In the genomic region with DNA sequence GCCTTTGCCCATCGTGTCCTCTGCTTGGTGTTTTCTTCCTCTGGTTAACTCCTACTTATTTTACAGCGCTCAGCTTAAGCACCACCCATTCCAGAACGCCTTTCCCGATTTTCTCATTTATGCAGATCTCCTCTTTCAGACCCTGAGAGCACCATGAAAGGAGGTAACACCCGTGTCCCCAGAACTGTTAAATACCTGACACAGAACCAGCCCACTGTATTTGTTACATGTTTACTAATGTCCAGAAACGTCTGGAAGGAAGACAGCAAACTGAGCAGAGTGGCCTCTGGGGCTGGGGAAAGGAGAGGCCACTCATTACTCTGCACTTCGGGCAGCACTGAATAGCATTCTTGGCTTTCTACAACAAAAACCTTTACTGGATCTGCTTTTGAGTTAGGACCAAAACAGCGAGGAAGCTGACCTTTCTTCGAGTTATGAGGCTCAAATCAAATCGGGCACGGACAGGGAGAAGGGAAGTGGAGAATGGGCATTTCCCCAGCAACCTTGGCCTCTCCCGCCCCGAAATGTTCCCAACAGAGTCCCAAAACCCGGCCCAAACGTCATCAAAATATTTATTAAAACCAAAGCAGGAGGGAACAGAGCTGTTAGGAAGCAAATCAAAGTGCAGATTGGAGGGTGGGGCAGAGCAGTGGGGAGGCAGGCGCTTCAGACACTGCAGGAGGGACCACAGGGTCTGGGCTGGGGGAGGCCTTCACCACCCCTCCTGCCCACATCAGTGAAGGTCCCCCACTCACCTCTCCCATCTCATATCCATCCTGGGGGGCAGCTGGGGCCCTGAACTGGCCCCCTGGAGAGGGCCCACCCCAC, we compare ENCODE assay signal across 8 cellular contexts. TPM values are rescaled to one million over a fixed set of nuclear protein-coding genes. Genes with fewer than 3 reads are reported as not detected.
DNase-seq lines count a peak whose midpoint lies in the region; ATAC-seq and TF ChIP-seq lines count a peak whose summit lies in the region.

No MANE protein-coding gene starts in this region.

- POLR2A ChIA-PET in MCF 10A (lab: Yijun Ruan, JAX), result interaction anchor here (0.8 to 1.9 kb wide), 7 partner anchors 9 to 274 kb away, joined by 3 to 9 read pairs (median 3); a partner anchor contains a TSS

- no peaks in the 10 kb centered on the region for H3K36me3 ChIP-seq in vagina

- H3K9me3 Mint-ChIP-seq in activated naive CD4-positive, alpha-beta T cell treated with anti-CD3 and anti-CD28 coated beads, Interleukin-2, amount 50 U/mL, for 24 hours, result no peaks in the 10 kb centered on the region
- H3K9me3 Mint-ChIP-seq in MCF 10A (ENCODE audit: unreplicated experiment) (no peaks in the 10 kb centered on the region), mesothelial cell of epicardium (no peaks in the 10 kb centered on the region)

- H3K4me3 ChIP-seq in vagina, result peak overlapping the region; percentile 63 to 75

- intact Hi-C loops in MCF 10A (cut with micrococcal nuclease), result no loop called here
- intact Hi-C loops in vagina (cut with DNase I), result loop anchor here (10.0 kb wide), 1 partner anchor 59 kb away; a partner anchor contains a TSS

- peaks cover 47% of the 10 kb centered on the region for H3K4me1 ChIP-seq in vagina

- H3K9me3 ChIP-seq in vagina, result no peaks in the 10 kb centered on the region

- H3K4me3 Mint-ChIP-seq in activated naive CD4-positive, alpha-beta T cell treated with anti-CD3 and anti-CD28 coated beads, Interleukin-2, amount 50 U/mL, for 24 hours, result peak overlapping the region; percentile 89
- H3K4me3 Mint-ChIP-seq in MCF 10A (ENCODE audit: unreplicated experiment), result peak overlapping the region; percentile 97
- peak overlapping the region; percentile 66 for H3K4me3 Mint-ChIP-seq in mesothelial cell of epicardium

- BruUV-seq in MCF 10A (replicated peaks; lab: Mats Ljungman, UMichigan), result no TSS peak

- H3K27ac ChIP-seq in vagina, result peak overlapping the region; percentile 95

- CTCF ChIA-PET in MCF 10A (lab: Yijun Ruan, JAX), result interaction anchor here (0.5 to 3.7 kb wide), 5 partner anchors 8 to 431 kb away, joined by 3 to 19 read pairs (median 3); a partner anchor contains a TSS

- no peaks in the 10 kb centered on the region for H3K27me3 Mint-ChIP-seq in activated naive CD4-positive, alpha-beta T cell treated with anti-CD3 and anti-CD28 coated beads, Interleukin-2, amount 50 U/mL, for 24 hours
- H3K27me3 Mint-ChIP-seq in MCF 10A (ENCODE audit: insufficient read depth, unreplicated experiment) (no peaks in the 10 kb centered on the region), mesothelial cell of epicardium (ENCODE audit: low read depth) (no peaks in the 10 kb centered on the region)

- peak overlapping the region; percentile 89 for H3K27ac Mint-ChIP-seq in activated naive CD4-positive, alpha-beta T cell treated with anti-CD3 and anti-CD28 coated beads, Interleukin-2, amount 50 U/mL, for 24 hours
- H3K27ac Mint-ChIP-seq in MCF 10A (ENCODE audit: low read depth, unreplicated experiment) (no peak overlapping the region), mesothelial cell of epicardium (peak overlapping the region; percentile 82)

- DNase-seq in activated naive CD4-positive, alpha-beta T cell treated with anti-CD3 and anti-CD28 coated beads, Interleukin-2, amount 50 U/mL, for 16 hours, result no peak
- no peak for DNase-seq in MCF 10A (ENCODE audit: unreplicated experiment)
- DNase-seq in mesothelial cell of epicardium (ENCODE audit: low spot score in 2 of 2, unreplicated experiment in 2 of 2), result no peak
- no peak for DNase-seq in vagina (ENCODE audit: extremely low spot score in 2 of 2)
- DNase-seq in CD1c-positive myeloid dendritic cell (ENCODE audit: extremely low spot score), result no peak
- no peak for DNase-seq in GM19238 (ENCODE audit: insufficient read length, low spot score)

- no peak for TF ChIP-seq POLR2A in vagina (IDR thresholded peaks at IDR 0.05)

- no peaks in the 10 kb centered on the region for H3K27me3 ChIP-seq in vagina

- TF ChIP-seq CTCF in MCF 10A (IDR thresholded peaks at IDR 0.05; ENCODE audit: unreplicated experiment), result no peak
- TF ChIP-seq CTCF in mesothelial cell of epicardium (IDR thresholded peaks at IDR 0.05; ENCODE audit: unreplicated experiment), result no peak
- peak in 1 of 3 experiments; percentile 1 for TF ChIP-seq CTCF in vagina (IDR thresholded peaks at IDR 0.05)

- H3K4me1 Mint-ChIP-seq in activated naive CD4-positive, alpha-beta T cell treated with anti-CD3 and anti-CD28 coated beads, Interleukin-2, amount 50 U/mL, for 24 hours, result peaks cover 50% of the 10 kb centered on the region
- H3K4me1 Mint-ChIP-seq in MCF 10A (ENCODE audit: insufficient read depth, unreplicated experiment) (peaks cover 19% of the 10 kb centered on the region), mesothelial cell of epicardium (peaks cover 35% of the 10 kb centered on the region)

- ATAC-seq in GM18907 (IDR thresholded peaks at IDR 0.05; ENCODE audit: unreplicated experiment), result no peak

- H3K36me3 Mint-ChIP-seq in activated naive CD4-positive, alpha-beta T cell treated with anti-CD3 and anti-CD28 coated beads, Interleukin-2, amount 50 U/mL, for 24 hours, result no peaks in the 10 kb centered on the region
- H3K36me3 Mint-ChIP-seq in MCF 10A (ENCODE audit: insufficient read depth, unreplicated experiment) (no peaks in the 10 kb centered on the region), mesothelial cell of epicardium (peaks cover 9% of the 10 kb centered on the region)

RNA-seq across cellular contexts. Expression of a gene that starts 1.1 kb away (rescaled TPM):
- total RNA-seq in MCF 10A (2022), result 13.0 and 15.1 TPM in 2 replicates
- total RNA-seq in mesothelial cell of epicardium, result 58.4 to 60.1 TPM (median 58.6 TPM) in 3 replicates
- 29.2 TPM for total RNA-seq in vagina

RNA-seq across cellular contexts. Expression of a gene that starts 8.6 kb away (rescaled TPM):
- total RNA-seq in MCF 10A (2022), result 1.7 and 3.2 TPM in 2 replicates
- total RNA-seq in mesothelial cell of epicardium, result 0.63 to 0.86 TPM (median 0.66 TPM) in 3 replicates
- total RNA-seq in vagina, result 1.5 TPM

RNA-seq across cellular contexts. Expression of a gene that starts 10.8 kb away (rescaled TPM):
- total RNA-seq in MCF 10A (2022), result 1.4 and 3.7 TPM in 2 replicates
- 16.7 to 18.1 TPM (median 16.9 TPM) in 3 replicates for total RNA-seq in mesothelial cell of epicardium
- 0.49 TPM for total RNA-seq in vagina

RNA-seq across cellular contexts. Expression of a gene that starts 13.2 kb away (rescaled TPM):
- total RNA-seq in MCF 10A (2022) (0.12 and 0.21 TPM in 2 replicates), mesothelial cell of epicardium (0.09 to 0.20 TPM (median 0.11 TPM) in 3 replicates), vagina (not detected)

RNA-seq across cellular contexts. Expression of a gene that starts 44.8 kb away (rescaled TPM):
- 3.9 and 5.2 TPM in 2 replicates for total RNA-seq in MCF 10A (2022)
- 7.0 to 7.5 TPM (median 7.4 TPM) in 3 replicates for total RNA-seq in mesothelial cell of epicardium
- 6.6 TPM for total RNA-seq in vagina
